In the genomic region with DNA sequence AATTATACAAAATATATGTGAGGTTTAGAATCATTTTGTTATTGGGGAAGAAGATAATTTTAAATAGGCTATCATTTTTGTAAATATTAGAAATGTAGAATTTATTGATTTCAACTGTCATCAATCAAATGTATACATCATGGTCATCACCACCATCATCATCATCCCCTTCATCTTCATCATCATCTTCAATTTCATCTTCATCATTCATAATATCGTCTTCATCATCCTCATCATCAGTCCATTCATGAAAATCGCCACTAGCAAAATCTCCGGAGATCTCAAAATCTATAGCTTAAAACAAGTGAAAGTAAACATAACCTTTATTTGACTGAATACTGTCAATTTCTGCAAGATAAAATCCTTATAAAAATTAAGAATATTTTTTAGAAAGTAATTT, we compare ENCODE assay signal across 40 cellular contexts.
"Had no signal": no experiment of that assay in that cellular context is flagged by ENCODE, and none has a peak within 500 bp of the region (broad histone marks: within the 10 kb centered on the region; RNA-seq: fewer than 3 reads in every experiment).

No MANE protein-coding gene starts in this region.

- H3K27me3 Mint-ChIP-seq: activated naive CD4-positive, alpha-beta T cell treated with anti-CD3 and anti-CD28 coated beads, Interleukin-2, amount 10 ng/mL, durations not matched to agents 7 days and 5 days; activated naive CD4-positive, alpha-beta T cell treated with anti-CD3 and anti-CD28 coated beads, Interleukin-2, amount 50 U/mL, for 24 hours; activated naive CD8-positive, alpha-beta T cell; activated naive CD8-positive, alpha-beta T cell treated with anti-CD3 and anti-CD28 coated beads for 36 hours; activated naive CD8-positive, alpha-beta T cell treated with anti-CD3 and anti-CD28 coated beads, Interleukin-2, amount 10 ng/mL, durations not matched to agents 7 days and 5 days; activated naive CD8-positive, alpha-beta T cell treated with anti-CD3 and anti-CD28 coated beads, Interleukin-2, amount 50 U/mL, for 24 hours; activated T-cell treated with anti-CD3 and anti-CD28 coated beads, Interleukin-2, amount 50 U/mL, for 24 hours; activated T-helper 17 cell treated with anti-CD3 and anti-CD28 coated beads, Interleukin-2, amount 50 U/mL, for 72 hours; brain; central memory CD8-positive, alpha-beta T cell had no signal

- H3K36me3 Mint-ChIP-seq: activated naive CD4-positive, alpha-beta T cell treated with anti-CD3 and anti-CD28 coated beads, Interleukin-2, amount 10 ng/mL, durations not matched to agents 7 days and 5 days; activated naive CD4-positive, alpha-beta T cell treated with anti-CD3 and anti-CD28 coated beads, Interleukin-2, amount 50 U/mL, for 24 hours; activated naive CD4-positive, alpha-beta T cell treated with anti-CD3 and anti-CD28 coated beads, Interleukin-2, amount 50 U/mL, for 72 hours; activated naive CD8-positive, alpha-beta T cell; activated naive CD8-positive, alpha-beta T cell treated with anti-CD3 and anti-CD28 coated beads for 36 hours; activated naive CD8-positive, alpha-beta T cell treated with anti-CD3 and anti-CD28 coated beads, Interleukin-2, amount 10 ng/mL, durations not matched to agents 7 days and 5 days; brain had no signal

- FAIRE-seq: astrocyte, bronchial epithelial cell had no signal

- H3K27me3 ChIP-seq: adrenal gland, ascending aorta, body of pancreas, brain microvascular endothelial cell, breast epithelium, cardiac muscle cell had no signal

- H3K4me1 ChIP-seq: adrenal gland, ascending aorta, body of pancreas, breast epithelium had no signal

- DNase-seq: activated effector memory CD4-positive, alpha-beta T cell treated with anti-CD3 and anti-CD28 coated beads, Interleukin-2, amount 50 U/mL, for 16 hours; activated effector memory CD4-positive, alpha-beta T cell treated with Interleukin-2 at 50 U/mL for 16 hours; activated gamma-delta T cell; activated gamma-delta T cell treated with Interleukin-2 at 50 U/mL for 16 hours; activated naive CD4-positive, alpha-beta T cell; activated naive CD4-positive, alpha-beta T cell treated with anti-CD3 and anti-CD28 coated beads for 36 hours; activated naive CD4-positive, alpha-beta T cell treated with anti-CD3 and anti-CD28 coated beads, Interleukin-2, amount 10 ng/mL, durations not matched to agents 7 days and 5 days; activated naive CD4-positive, alpha-beta T cell treated with anti-CD3 and anti-CD28 coated beads, Interleukin-2, amount 50 U/mL, for 16 hours; activated naive CD4-positive, alpha-beta T cell treated with Interleukin-2 at 50 U/mL for 16 hours; activated naive CD8-positive, alpha-beta T cell treated with anti-CD3 and anti-CD28 coated beads for 36 hours; activated naive CD8-positive, alpha-beta T cell treated with anti-CD3 and anti-CD28 coated beads, Interleukin-2, amount 10 ng/mL, durations not matched to agents 7 days and 5 days; activated naive CD8-positive, alpha-beta T cell treated with anti-CD3 and anti-CD28 coated beads, Interleukin-2, amount 50 U/mL, for 24 hours; activated T-cell treated with anti-CD3 and anti-CD28 coated beads, Interleukin-2, amount 50 U/mL, for 1 hour; activated T-cell treated with anti-CD3 and anti-CD28 coated beads, Interleukin-2, amount 50 U/mL, for 24 hours; activated T-cell treated with anti-CD3 and anti-CD28 coated beads, Interleukin-2, amount 50 U/mL, for 4 hours; activated T-cell treated with anti-CD3 and anti-CD28 coated beads, Interleukin-2, amount 50 U/mL, for 48 hours; activated T-cell treated with anti-CD3 and anti-CD28 coated beads, Interleukin-2, amount 50 U/mL, for 72 hours; adrenal gland; amniotic stem cell; amygdala; anterior cingulate cortex; aorta; body of pancreas; brain microvascular endothelial cell; caudate nucleus; central memory CD4-positive, alpha-beta T cell; cerebellar nuclear complex had no signal

- H3K9me3 Mint-ChIP-seq: activated naive CD8-positive, alpha-beta T cell treated with anti-CD3 and anti-CD28 coated beads for 36 hours; activated naive CD8-positive, alpha-beta T cell treated with anti-CD3 and anti-CD28 coated beads, Interleukin-2, amount 10 ng/mL, durations not matched to agents 7 days and 5 days; activated T-helper 1 cell treated with anti-CD3 and anti-CD28 coated beads, Interleukin-12 subunit alpha, Interleukin-12 subunit beta, Interleukin-2, Interleukin-4 antibody, amounts not matched to agents 30 ng/mL and 10 ng/mL and 1 ng/mL, durations not matched to agents 14 hours and 24 hours and 36 hours; activated T-helper 2 cell treated with anti-CD3 and anti-CD28 coated beads, Interferon-gamma antibody, Interleukin-2, Interleukin-4, amounts not matched to agents 10 μg/mL and 5 μg/mL and 100 μg/mL, durations not matched to agents 14 hours and 24 hours and 36 hours; brain had no signal

- H3K4me3 Mint-ChIP-seq: activated naive CD4-positive, alpha-beta T cell treated with anti-CD3 and anti-CD28 coated beads for 36 hours; activated naive CD4-positive, alpha-beta T cell treated with anti-CD3 and anti-CD28 coated beads, Interleukin-2, amount 10 ng/mL, durations not matched to agents 7 days and 5 days; activated naive CD4-positive, alpha-beta T cell treated with anti-CD3 and anti-CD28 coated beads, Interleukin-2, amount 50 U/mL, for 24 hours; activated naive CD8-positive, alpha-beta T cell; activated naive CD8-positive, alpha-beta T cell treated with anti-CD3 and anti-CD28 coated beads for 36 hours; activated naive CD8-positive, alpha-beta T cell treated with anti-CD3 and anti-CD28 coated beads, Interleukin-2, amount 10 ng/mL, durations not matched to agents 7 days and 5 days; activated naive CD8-positive, alpha-beta T cell treated with anti-CD3 and anti-CD28 coated beads, Interleukin-2, amount 50 U/mL, for 24 hours; activated T-cell treated with anti-CD3 and anti-CD28 coated beads, Interleukin-2, amount 50 U/mL, for 24 hours; activated T-cell treated with anti-CD3 and anti-CD28 coated beads, Interleukin-2, amount 50 U/mL, for 4 hours; activated T-cell treated with anti-CD3 and anti-CD28 coated beads, Interleukin-2, amount 50 U/mL, for 72 hours; activated T-helper 1 cell treated with anti-CD3 and anti-CD28 coated beads, Interleukin-12 subunit alpha, Interleukin-12 subunit beta, Interleukin-2, Interleukin-4 antibody, amounts not matched to agents 30 ng/mL and 10 ng/mL and 1 ng/mL, durations not matched to agents 14 hours and 24 hours and 36 hours; activated T-helper 17 cell treated with anti-CD3 and anti-CD28 coated beads, Interleukin-2, amount 50 U/mL, for 72 hours; brain; central memory CD8-positive, alpha-beta T cell had no signal

- H3K36me3 ChIP-seq: adrenal gland, ascending aorta, brain microvascular endothelial cell, breast epithelium, cardiac muscle cell had no signal

- H3K27ac ChIP-seq: adrenal gland, ascending aorta, body of pancreas, brain microvascular endothelial cell, breast epithelium, cardiac muscle cell had no signal

- ATAC-seq: activated naive CD4-positive, alpha-beta T cell treated with anti-CD3 and anti-CD28 coated beads, Interleukin-2, amount 50 U/mL, for 72 hours; activated naive CD8-positive, alpha-beta T cell treated with anti-CD3 and anti-CD28 coated beads, Interleukin-2, amount 50 U/mL, for 24 hours; activated T-cell treated with anti-CD3 and anti-CD28 coated beads, Interleukin-2, amount 50 U/mL, for 4 hours; activated T-cell treated with anti-CD3 and anti-CD28 coated beads, Interleukin-2, amount 50 U/mL, for 72 hours; activated T-helper 17 cell treated with anti-CD3 and anti-CD28 coated beads, Interleukin-2, amount 50 U/mL, for 72 hours; body of pancreas had no signal

- H3K4me3 ChIP-seq: adrenal gland, ascending aorta, body of pancreas, breast epithelium, cardiac muscle cell had no signal

- H3K9me3 ChIP-seq: adrenal gland, ascending aorta, body of pancreas, breast epithelium had no signal

- H3K27ac Mint-ChIP-seq: activated naive CD4-positive, alpha-beta T cell treated with anti-CD3 and anti-CD28 coated beads for 36 hours; activated naive CD4-positive, alpha-beta T cell treated with anti-CD3 and anti-CD28 coated beads, Interleukin-2, amount 10 ng/mL, durations not matched to agents 7 days and 5 days; activated naive CD4-positive, alpha-beta T cell treated with anti-CD3 and anti-CD28 coated beads, Interleukin-2, amount 50 U/mL, for 24 hours; activated naive CD4-positive, alpha-beta T cell treated with anti-CD3 and anti-CD28 coated beads, Interleukin-2, amount 50 U/mL, for 72 hours; activated naive CD8-positive, alpha-beta T cell; activated naive CD8-positive, alpha-beta T cell treated with anti-CD3 and anti-CD28 coated beads for 36 hours; activated naive CD8-positive, alpha-beta T cell treated with anti-CD3 and anti-CD28 coated beads, Interleukin-2, amount 10 ng/mL, durations not matched to agents 7 days and 5 days; activated naive CD8-positive, alpha-beta T cell treated with anti-CD3 and anti-CD28 coated beads, Interleukin-2, amount 50 U/mL, for 24 hours; activated T-cell treated with anti-CD3 and anti-CD28 coated beads, Interleukin-2, amount 50 U/mL, for 24 hours; activated T-cell treated with anti-CD3 and anti-CD28 coated beads, Interleukin-2, amount 50 U/mL, for 72 hours; activated T-helper 1 cell treated with anti-CD3 and anti-CD28 coated beads, Interleukin-12 subunit alpha, Interleukin-12 subunit beta, Interleukin-2, Interleukin-4 antibody, amounts not matched to agents 30 ng/mL and 10 ng/mL and 1 ng/mL, durations not matched to agents 14 hours and 24 hours and 36 hours; activated T-helper 17 cell treated with anti-CD3 and anti-CD28 coated beads, Interleukin-2, amount 50 U/mL, for 72 hours; activated T-helper 2 cell treated with anti-CD3 and anti-CD28 coated beads, Interferon-gamma antibody, Interleukin-2, Interleukin-4, amounts not matched to agents 10 μg/mL and 5 μg/mL and 100 μg/mL, durations not matched to agents 14 hours and 24 hours and 36 hours; brain had no signal

- H3K4me1 Mint-ChIP-seq: activated naive CD4-positive, alpha-beta T cell treated with anti-CD3 and anti-CD28 coated beads, Interleukin-2, amount 10 ng/mL, durations not matched to agents 7 days and 5 days; activated naive CD4-positive, alpha-beta T cell treated with anti-CD3 and anti-CD28 coated beads, Interleukin-2, amount 50 U/mL, for 24 hours; activated naive CD8-positive, alpha-beta T cell treated with anti-CD3 and anti-CD28 coated beads for 36 hours; activated naive CD8-positive, alpha-beta T cell treated with anti-CD3 and anti-CD28 coated beads, Interleukin-2, amount 10 ng/mL, durations not matched to agents 7 days and 5 days; activated naive CD8-positive, alpha-beta T cell treated with anti-CD3 and anti-CD28 coated beads, Interleukin-2, amount 50 U/mL, for 24 hours; activated T-helper 17 cell treated with anti-CD3 and anti-CD28 coated beads, Interleukin-2, amount 50 U/mL, for 72 hours; brain; central memory CD8-positive, alpha-beta T cell had no signal
